In the genomic region with DNA sequence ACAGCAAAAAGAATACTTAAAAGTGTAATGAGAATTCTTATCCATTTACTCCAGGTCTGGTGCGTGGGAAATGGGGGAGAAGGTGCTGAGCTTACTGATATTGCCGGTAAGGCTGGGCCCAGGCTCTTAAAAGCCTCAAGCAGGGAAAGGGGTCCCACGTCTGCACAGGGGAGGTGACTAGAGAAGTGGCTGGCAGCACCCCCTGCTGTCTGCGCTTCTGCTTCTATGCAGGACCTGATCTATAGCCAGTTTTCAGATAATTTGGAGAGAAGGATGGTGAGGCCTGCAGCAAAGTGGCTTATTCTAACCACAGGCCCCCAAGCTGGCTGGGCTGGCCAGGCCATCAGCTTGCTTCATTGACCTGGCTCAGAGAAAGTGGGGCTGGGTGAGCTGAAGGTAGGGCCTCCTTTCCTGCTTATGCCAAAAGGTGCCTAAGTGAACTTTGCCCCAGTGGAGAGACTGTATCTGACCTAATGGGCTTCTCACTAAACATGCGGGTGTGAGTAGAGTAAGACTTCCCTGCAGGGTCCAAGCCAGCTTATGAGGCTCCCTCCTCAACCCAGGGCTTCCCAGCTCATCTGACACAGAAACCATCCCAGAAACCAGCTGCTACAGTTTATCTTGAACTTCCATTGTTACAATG, we compare ENCODE assay signal across 11 cellular contexts. TPM values are rescaled to one million over a fixed set of nuclear protein-coding genes. Genes with fewer than 3 reads are reported as not detected.
DNase-seq lines count a peak whose midpoint lies in the region; ATAC-seq, FAIRE-seq and TF ChIP-seq lines count a peak whose summit lies in the region.
"Had no signal": no experiment of that assay in that cellular context is flagged by ENCODE, and none has a peak within 500 bp of the region (broad histone marks: within the 10 kb centered on the region; RNA-seq: fewer than 3 reads in every experiment).

No MANE protein-coding gene starts in this region.

- intact Hi-C loops in K562 (cut with micrococcal nuclease), result loop anchor here (5.0 kb wide), 1 partner anchor 38 kb away; no protein-coding TSS in a partner anchor

- WGBS in K562 (ENCODE audit: insufficient coverage, low coverage, missing lambda C conversion rate), result 66% methylated on average over 5 of the region's 5 CpGs
- WGBS in small intestine, 3 donors, result 73 to 89% (median 80%) methylated on average over 5 of the region's 5 CpGs

- no peaks in the 10 kb centered on the region for H3K79me2 ChIP-seq in K562 (ENCODE audit: control insufficient read depth, insufficient read depth, low read length)

- no peaks in the 10 kb centered on the region for H4K20me1 ChIP-seq in K562 (replicated peaks; ENCODE audit: control insufficient read depth, insufficient read depth, low read length)

- in situ Hi-C loops in K562 (cut with MboI), result no loop called here

- H3K36me3 ChIP-seq in K562 (ENCODE audit: control insufficient read depth, insufficient read depth, low read length), result no peaks in the 10 kb centered on the region
- no peaks in the 10 kb centered on the region for H3K36me3 ChIP-seq in small intestine (ENCODE audit: control insufficient read depth in 2 of 2, insufficient read depth in 2 of 2, low read length in 2 of 2)
- H3K36me3 ChIP-seq: stomach had no signal

- TF ChIP-seq EP300 in K562 (IDR thresholded peaks at IDR 0.05; ENCODE audit: low read length), result no peak

- H3K4me1 ChIP-seq in K562 (replicated peaks in 1 of 2; ENCODE audit: control insufficient read depth in 2 of 2, insufficient read depth in 2 of 2, low read length in 2 of 2) (peaks cover 22 to 27% of the 10 kb centered on the region in 2 experiments; a peak in 4 of 5 replicates), small intestine (ENCODE audit: control insufficient read depth in 2 of 2, insufficient read depth in 1 of 2, low read depth in 1 of 2, low read length in 1 of 2) (peaks cover 3 to 4% of the 10 kb centered on the region in 2 donors)

- TF ChIP-seq POLR2A in K562 (conservative IDR thresholded peaks at IDR 0.05), result no peak

- ATAC-seq in K562 (peak; percentile 20; the same call in 2 of the 3 replicates), GM19452 (IDR thresholded peaks at IDR 0.05; ENCODE audit: unreplicated experiment) (no peak), HG02571 (IDR thresholded peaks at IDR 0.05; ENCODE audit: unreplicated experiment) (no peak)

- H3K4me3 ChIP-seq in GM12865 (ENCODE audit: low read depth, low read length) (no peak overlapping the region), K562 (no peak overlapping the region), small intestine (ENCODE audit: low read depth in 1 of 2, low read length in 2 of 2) (no peak overlapping the region)
- H3K4me3 ChIP-seq: stomach had no signal

- CTCF ChIA-PET in K562 (lab: Yijun Ruan, JAX; ENCODE audit: low intra/inter-chr PET ratio), result no interaction called here

- peak overlapping the region in 1 of 2 experiments; percentile 31; a peak in 1 of 4 replicates for H3K9ac ChIP-seq in K562 (ENCODE audit: insufficient read depth in 1 of 2, low read depth in 2 of 2, low read length in 2 of 2)

- H3K4me2 ChIP-seq in K562 (ENCODE audit: insufficient read depth, low read length), result no peak overlapping the region

- POLR2A ChIA-PET in K562 (lab: Yijun Ruan, JAX), result no interaction called here

- no peak for FAIRE-seq in K562 (lab: Jason Lieb, UNC)
- FAIRE-seq in small intestine (lab: Jason Lieb, UNC), result no peak
- FAIRE-seq: islet of Langerhans had no signal

- peak in 1 of 2 experiments; percentile 52; a peak in 2 of 4 replicates for TF ChIP-seq RAD21 in K562 (CRISPR knock-in tag; conservative IDR thresholded peaks at IDR 0.05 in 1 of 2, IDR thresholded peaks at IDR 0.05 in 1 of 2)

- H2AFZ ChIP-seq in K562 (ENCODE audit: low read depth, low read length), result peak overlapping the region; percentile 60

- no TSS peak for BruUV-seq in K562 (replicated peaks; lab: Mats Ljungman, UMichigan)

- DNase-seq in GM12865 (ENCODE audit: low read depth) (peak; percentile 14), T follicular helper cell (ENCODE audit: low read depth) (peak; percentile 2), K562 (ENCODE audit: extremely low read depth in 1 of 4, low spot score in 3 of 4) (peak in 2 of 4 experiments; percentile 21 to 57), small intestine (peak; percentile 62), NCI-H1694 treated with DMSO at 0.1 percent for 48 hours (lab: John Stamatoyannopoulos, UW) (no peak), GM20000 (ENCODE audit: low spot score) (no peak)
- DNase-seq: DMS53, stomach had no signal

- TF ChIP-seq CTCF in GM12865 (IDR thresholded peaks at IDR 0.05; ENCODE audit: insufficient read depth, low read depth, low read length, missing control alignments) (no peak), K562 (IDR thresholded peaks at IDR 0.05 in 2 of 3, conservative IDR thresholded peaks at IDR 0.05 in 1 of 3; ENCODE audit: insufficient read depth in 2 of 3, low read depth in 1 of 3, low read length in 3 of 3) (peak; percentile 38 to 51 (median 46)), GM20000 (IDR thresholded peaks at IDR 0.05; ENCODE audit: extremely low read depth, missing control alignments) (no peak)

- H3K9me1 ChIP-seq in K562 (ENCODE audit: control insufficient read depth, insufficient read depth, low read length), result no peaks in the 10 kb centered on the region

- H3K27me3 ChIP-seq in K562 (ENCODE audit: control insufficient read depth in 2 of 2, insufficient read depth in 2 of 2, low read length in 2 of 2), result no peaks in the 10 kb centered on the region
- no peaks in the 10 kb centered on the region for H3K27me3 ChIP-seq in small intestine (ENCODE audit: control insufficient read depth in 2 of 2, insufficient read depth in 2 of 2, low read length in 2 of 2)
- H3K27me3 ChIP-seq: stomach had no signal

- H3K9me3 ChIP-seq in K562 (replicated peaks; ENCODE audit: control insufficient read depth, insufficient read depth, low read depth, low read length), result no peaks in the 10 kb centered on the region
- H3K9me3 ChIP-seq in small intestine (ENCODE audit: control insufficient read depth, low read depth), result no peaks in the 10 kb centered on the region
- H3K9me3 ChIP-seq: stomach had no signal

- H3K27ac ChIP-seq in K562 (ENCODE audit: extremely low read depth, low read depth, low read length), result no peak overlapping the region
- peak overlapping the region in 1 of 2 donors; percentile 7 for H3K27ac ChIP-seq in small intestine (ENCODE audit: low read depth in 1 of 2, low read length in 1 of 2)

TF ChIP-seq in K562, 482 proteins besides CTCF, POLR2A, EP300 and RAD21 (continues in another document):
- no peak for TF ChIP-seq NFE2L1 (tag; IDR thresholded peaks at IDR 0.05; ENCODE audit: borderline replicate concordance, low read depth)
- TF ChIP-seq, protein P1, sequence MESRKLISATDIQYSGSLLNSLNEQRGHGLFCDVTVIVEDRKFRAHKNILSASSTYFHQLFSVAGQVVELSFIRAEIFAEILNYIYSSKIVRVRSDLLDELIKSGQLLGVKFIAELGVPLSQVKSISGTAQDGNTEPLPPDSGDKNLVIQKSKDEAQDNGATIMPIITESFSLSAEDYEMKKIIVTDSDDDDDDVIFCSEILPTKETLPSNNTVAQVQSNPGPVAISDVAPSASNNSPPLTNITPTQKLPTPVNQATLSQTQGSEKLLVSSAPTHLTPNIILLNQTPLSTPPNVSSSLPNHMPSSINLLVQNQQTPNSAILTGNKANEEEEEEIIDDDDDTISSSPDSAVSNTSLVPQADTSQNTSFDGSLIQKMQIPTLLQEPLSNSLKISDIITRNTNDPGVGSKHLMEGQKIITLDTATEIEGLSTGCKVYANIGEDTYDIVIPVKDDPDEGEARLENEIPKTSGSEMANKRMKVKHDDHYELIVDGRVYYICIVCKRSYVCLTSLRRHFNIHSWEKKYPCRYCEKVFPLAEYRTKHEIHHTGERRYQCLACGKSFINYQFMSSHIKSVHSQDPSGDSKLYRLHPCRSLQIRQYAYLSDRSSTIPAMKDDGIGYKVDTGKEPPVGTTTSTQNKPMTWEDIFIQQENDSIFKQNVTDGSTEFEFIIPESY (CRISPR knock-in tag; IDR thresholded peaks at IDR 0.05), result peak; percentile 99
- no peak for TF ChIP-seq SUPT5H (IDR thresholded peaks at IDR 0.05)
- no peak for TF ChIP-seq HIVEP1 (CRISPR knock-in tag; IDR thresholded peaks at IDR 0.05)
- no peak for TF ChIP-seq CREM (IDR thresholded peaks at IDR 0.05; ENCODE audit: low read depth)
- no peak for TF ChIP-seq ATF1 (CRISPR knock-in tag; IDR thresholded peaks at IDR 0.05)
- no peak for TF ChIP-seq ATF1 (tag; IDR thresholded peaks at IDR 0.05)
- TF ChIP-seq MEF2A (IDR thresholded peaks at IDR 0.05; ENCODE audit: control insufficient read depth, low read depth, low read length), result no peak
- no peak for TF ChIP-seq ZNF140 (CRISPR knock-in tag; IDR thresholded peaks at IDR 0.05)
- TF ChIP-seq, protein P2, sequence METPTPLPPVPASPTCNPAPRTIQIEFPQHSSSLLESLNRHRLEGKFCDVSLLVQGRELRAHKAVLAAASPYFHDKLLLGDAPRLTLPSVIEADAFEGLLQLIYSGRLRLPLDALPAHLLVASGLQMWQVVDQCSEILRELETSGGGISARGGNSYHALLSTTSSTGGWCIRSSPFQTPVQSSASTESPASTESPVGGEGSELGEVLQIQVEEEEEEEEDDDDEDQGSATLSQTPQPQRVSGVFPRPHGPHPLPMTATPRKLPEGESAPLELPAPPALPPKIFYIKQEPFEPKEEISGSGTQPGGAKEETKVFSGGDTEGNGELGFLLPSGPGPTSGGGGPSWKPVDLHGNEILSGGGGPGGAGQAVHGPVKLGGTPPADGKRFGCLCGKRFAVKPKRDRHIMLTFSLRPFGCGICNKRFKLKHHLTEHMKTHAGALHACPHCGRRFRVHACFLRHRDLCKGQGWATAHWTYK (CRISPR knock-in tag; IDR thresholded peaks at IDR 0.05), result no peak

RNA-seq across cellular contexts. Expression of a gene that starts 30.9 kb away (rescaled TPM):
- total RNA-seq in K562 (2011; cell fraction: chromatin; rRNA removed; ENCODE audit: low replicate concordance), result 155 and 386 TPM in 2 replicates
- total RNA-seq in K562 (2011; cell fraction: nucleolus; rRNA removed), result 130 and 132 TPM in 2 replicates
- total RNA-seq in K562 (2011; cell fraction: nucleoplasm; rRNA removed), result 338 and 395 TPM in 2 replicates
- 48.3 and 68.9 TPM in 2 replicates for total RNA-seq in K562 (2014; rRNA removed)
- total RNA-seq in K562 (2014; rRNA removed; fragmentation: Illumina TruSeq; extraction: Trizol), result 181 and 192 TPM in 2 replicates
- 109 and 113 TPM in 2 replicates for total RNA-seq in K562 (2015; rRNA removed; fragmentation: Illumina TruSeq; extraction: Trizol)
- 201 and 202 TPM in 2 replicates for total RNA-seq in K562 (2021)
- polyA plus RNA-seq in K562 (2011; rRNA removed), result 166 and 168 TPM in 2 replicates
- polyA plus RNA-seq in K562 (2011; cell fraction: cytosol; rRNA removed), result 60.8 and 184 TPM in 2 replicates
- 54.2 and 111 TPM in 2 replicates for polyA plus RNA-seq in K562 (2011; cell fraction: nucleus; rRNA removed)
- polyA plus RNA-seq in K562 (2012), result 169 and 188 TPM in 2 replicates
- 153 and 179 TPM in 2 replicates for polyA plus RNA-seq in K562 (2014; fragmentation: Illumina TruSeq; extraction: Trizol)
- polyA plus RNA-seq in K562 (2014; fragmentation: Nextera tagmentation; extraction: Ambion mirVana), result 10 to 100 TPM; 81.6 to 95.3 TPM
- 107 and 123 TPM in 2 replicates for polyA plus RNA-seq in K562 (2014; rRNA removed)
- polyA minus RNA-seq in K562 (2011; rRNA and poly(A)+ RNA removed), result 226 and 248 TPM in 2 replicates
- polyA minus RNA-seq in K562 (2011; cell fraction: cytosol; rRNA and poly(A)+ RNA removed), result 62.8 and 80.9 TPM in 2 replicates
- 22.8 and 33.3 TPM in 2 replicates for polyA minus RNA-seq in K562 (2011; cell fraction: nucleus; rRNA and poly(A)+ RNA removed)
- 100 to 1,000 TPM; 174 to 308 (median 207) TPM for polyA plus RNA-seq in small intestine

Comparison
In these comparisons a context has a peak if more than half of its experiments do, and no peak if none do; other contexts are left out.
1. DNase-seq: peak in GM12865 (single experiment), T follicular helper cell (single experiment) and small intestine (single experiment); none in NCI-H1694 treated with DMSO at 0.1 percent for 48 hours (single experiment) and GM20000 (single experiment).
2. CTCF ChIP-seq: peak in K562 (3 of 3); none in GM12865 (single experiment) and GM20000 (single experiment).